Comparison of ENCODE assay signal across 8 cellular contexts in the genomic region with DNA sequence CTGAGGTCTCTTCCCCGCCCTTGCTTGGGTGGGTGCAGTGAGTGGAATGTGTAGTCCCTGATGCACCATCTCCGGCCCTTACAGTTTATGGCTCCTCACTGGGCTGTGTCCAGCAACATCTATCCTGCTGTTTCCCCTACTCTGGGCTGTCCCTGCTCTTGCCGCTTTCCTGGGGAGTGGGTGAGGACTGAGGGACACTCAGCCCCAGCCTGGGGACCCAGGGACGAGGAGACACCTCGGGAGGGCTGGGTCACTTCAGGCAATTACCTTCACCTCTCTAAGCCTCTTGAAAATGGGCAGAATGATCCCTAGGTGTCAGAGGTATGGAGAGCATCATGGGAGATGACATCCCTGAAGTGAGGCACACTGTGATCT.
"Had no signal": no experiment of that assay in that cellular context is flagged by ENCODE, and none has a peak within 500 bp of the region (broad histone marks: within the 10 kb centered on the region; RNA-seq: fewer than 3 reads in every experiment).

No MANE protein-coding gene starts in this region.

- H3K4me1 ChIP-seq: foreskin keratinocyte, left ventricle myocardium inferior, thyroid gland had no signal

- H3K27me3 Mint-ChIP-seq: activated naive CD8-positive, alpha-beta T cell treated with anti-CD3 and anti-CD28 coated beads for 36 hours had no signal

- H3K4me3 Mint-ChIP-seq: activated naive CD8-positive, alpha-beta T cell treated with anti-CD3 and anti-CD28 coated beads for 36 hours; nephron progenitor cell had no signal

- H3K27ac Mint-ChIP-seq: nephron progenitor cell had no signal

- H3K4me3 ChIP-seq: left ventricle myocardium inferior, SK-N-MC, thyroid gland had no signal

- H3K27ac ChIP-seq: foreskin keratinocyte, left ventricle myocardium inferior, SK-N-MC, thyroid gland had no signal

- H3K9me3 ChIP-seq: left ventricle myocardium inferior, thyroid gland had no signal

- H3K36me3 ChIP-seq: left ventricle myocardium inferior, thyroid gland had no signal

- DNase-seq: anterior cingulate cortex, left ventricle myocardium inferior, mesenchymal stem cell, nephron progenitor cell, thyroid gland had no signal

- H3K9me3 Mint-ChIP-seq: nephron progenitor cell had no signal

- H3K27me3 ChIP-seq: thyroid gland had no signal

- H3K4me1 Mint-ChIP-seq: activated naive CD8-positive, alpha-beta T cell treated with anti-CD3 and anti-CD28 coated beads for 36 hours had no signal
